Comparison of ENCODE assay signal across 1 cellular context in the genomic region with DNA sequence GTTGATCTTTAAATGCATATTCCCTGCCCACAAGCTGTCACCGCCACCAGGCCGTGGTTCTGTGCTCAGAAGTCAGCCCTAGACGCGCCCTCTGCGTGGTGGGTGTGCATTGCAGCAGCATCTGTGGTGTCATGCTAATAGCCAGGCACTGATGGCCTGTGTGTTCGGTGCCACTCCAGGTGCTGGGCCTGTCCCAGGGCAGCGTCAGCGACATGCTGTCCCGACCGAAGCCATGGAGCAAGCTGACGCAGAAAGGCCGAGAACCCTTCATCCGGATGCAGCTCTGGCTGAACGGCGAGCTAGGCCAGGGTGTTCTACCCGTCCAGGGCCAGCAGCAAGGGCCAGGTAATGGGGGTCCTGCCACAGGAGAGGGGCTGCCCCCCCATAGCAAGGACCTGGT.
TF ChIP-seq lines count a peak whose summit lies in the region.

No MANE protein-coding gene starts in this region.

TF ChIP-seq in HepG2, 621 proteins besides CTCF, POLR2A, EP300 and RAD21:
- peak; percentile 38 for TF ChIP-seq AGO2 (optimal IDR thresholded peaks at IDR 0.05; ENCODE audit: low read depth, low read length)
- no peak for TF ChIP-seq CREB1 (IDR thresholded peaks at IDR 0.05)
- no peak for TF ChIP-seq CREB1 (CRISPR knock-in tag; IDR thresholded peaks at IDR 0.05)
- TF ChIP-seq ZBTB7B (CRISPR knock-in tag; IDR thresholded peaks at IDR 0.05) = no peak
